19 cellular contexts compared by ENCODE assay signal in genomic region chr22:34850010-34850409, GRCh38.
DNase-seq lines count a peak whose midpoint lies in the region; ATAC-seq and TF ChIP-seq lines count a peak whose summit lies in the region.
"Had no signal": no experiment of that assay in that cellular context is flagged by ENCODE, and none has a peak within 500 bp of the region (broad histone marks: within the 10 kb centered on the region; RNA-seq: fewer than 3 reads in every experiment).

No MANE protein-coding gene starts in this region.

- peak overlapping the region; percentile 73 for H3K27ac ChIP-seq in mesodermal cell (ENCODE audit: low read depth, low read length, severe bottlenecking)
- H3K27ac ChIP-seq in testis = no peak overlapping the region
- no peak overlapping the region for H3K27ac ChIP-seq in CD8-positive, alpha-beta memory T cell (ENCODE audit: low read depth, low read length)
- H3K27ac ChIP-seq: Peyer's patch had no signal

- H3K9me3 Mint-ChIP-seq in CD8-positive, alpha-beta memory T cell = peaks cover 0 to 4% (median 1%) of the 10 kb centered on the region in 5 donors

- intact Hi-C loops in testis (cut with DNase I; ENCODE audit: low total_unique reads) = no loop called here

- no peak for TF ChIP-seq POLR2A in testis (IDR thresholded peaks at IDR 0.05)

- no peaks in the 10 kb centered on the region for H3K27me3 ChIP-seq in testis
- no peaks in the 10 kb centered on the region for H3K27me3 ChIP-seq in CD8-positive, alpha-beta memory T cell (ENCODE audit: insufficient read depth, low read length, poor library complexity, severe bottlenecking)
- H3K27me3 ChIP-seq: Peyer's patch had no signal

- DNase-seq in EL (peak; percentile 20), astrocyte of the hippocampus (ENCODE audit: low read depth, low spot score) (peak; percentile 75), testis (peak; percentile 16)
- no peak for DNase-seq in CD8-positive, alpha-beta memory T cell
- DNase-seq: AML-193; Calu3; CD4-positive, CD25-positive, alpha-beta regulatory T cell; DMS53; MM.1S; NCI-H1092 treated with DMSO at 0.1 percent for 48 hours; NCI-H2081 treated with DMSO at 0.1 percent for 48 hours; NCI-H510A treated with DMSO at 0.1 percent for 48 hours; Peyer's patch; SHP77 had no signal

- WGBS in mesodermal cell (ENCODE audit: insufficient coverage in 2 of 2), 2 experiments = 52 to 92% methylated on average over 2 to 4 of the region's 4 CpGs
- WGBS in testis, 2 donors = 60 to 65% methylated on average over 4 of the region's 4 CpGs

- ATAC-seq in GM21825 (IDR thresholded peaks at IDR 0.05; ENCODE audit: unreplicated experiment) (no peak), HG03039 (IDR thresholded peaks at IDR 0.05; ENCODE audit: unreplicated experiment) (no peak)
- ATAC-seq: GM23338, HCT116 had no signal

- H3K4me1 ChIP-seq in mesodermal cell (ENCODE audit: control insufficient read depth, insufficient read depth, low read length, poor library complexity, severe bottlenecking) (peaks cover 29% of the 10 kb centered on the region), testis (no peaks in the 10 kb centered on the region)
- H3K4me1 ChIP-seq in CD8-positive, alpha-beta memory T cell (ENCODE audit: insufficient read depth, low read length) = no peaks in the 10 kb centered on the region
- H3K4me1 ChIP-seq: Peyer's patch had no signal

- POLR2A ChIA-PET in CD8-positive, alpha-beta memory T cell (lab: Charles Lee) = no interaction called here

- H3K9me3 ChIP-seq in mesodermal cell (ENCODE audit: control insufficient read depth, low read length) (no peaks in the 10 kb centered on the region), testis (no peaks in the 10 kb centered on the region)
- H3K9me3 ChIP-seq in CD8-positive, alpha-beta memory T cell (ENCODE audit: low read length) = no peaks in the 10 kb centered on the region
- H3K9me3 ChIP-seq: Peyer's patch had no signal

- no peak for TF ChIP-seq CTCF in testis (IDR thresholded peaks at IDR 0.05)

- H3K36me3 Mint-ChIP-seq in CD8-positive, alpha-beta memory T cell = no peaks in the 10 kb centered on the region
- H3K36me3 Mint-ChIP-seq: CD4-positive, CD25-positive, alpha-beta regulatory T cell had no signal

- H3K36me3 ChIP-seq in mesodermal cell (ENCODE audit: control insufficient read depth, insufficient read depth, low read length) = no peaks in the 10 kb centered on the region
- H3K36me3 ChIP-seq in testis (ENCODE audit: low read depth, missing control alignments) = no peaks in the 10 kb centered on the region
- H3K36me3 ChIP-seq in CD8-positive, alpha-beta memory T cell (ENCODE audit: insufficient read depth, low read length) = no peaks in the 10 kb centered on the region
- H3K36me3 ChIP-seq: Peyer's patch had no signal

- CTCF ChIA-PET in CD8-positive, alpha-beta memory T cell (lab: Charles Lee) = no interaction called here

- H3K27ac Mint-ChIP-seq in CD8-positive, alpha-beta memory T cell = no peak overlapping the region
- H3K27ac Mint-ChIP-seq: CD4-positive, CD25-positive, alpha-beta regulatory T cell had no signal

- H3K4me3 ChIP-seq in mesodermal cell (ENCODE audit: extremely low read depth, insufficient read depth, low read length, poor library complexity, severe bottlenecking) (no peak overlapping the region), testis (no peak overlapping the region)
- no peak overlapping the region for H3K4me3 ChIP-seq in CD8-positive, alpha-beta memory T cell (ENCODE audit: low read length)
- H3K4me3 ChIP-seq: GM23338, Peyer's patch had no signal

- no peaks in the 10 kb centered on the region for H3K4me1 Mint-ChIP-seq in CD8-positive, alpha-beta memory T cell
- H3K4me1 Mint-ChIP-seq: CD4-positive, CD25-positive, alpha-beta regulatory T cell had no signal

- no peak overlapping the region for H3K4me3 Mint-ChIP-seq in CD8-positive, alpha-beta memory T cell
- H3K4me3 Mint-ChIP-seq: CD4-positive, CD25-positive, alpha-beta regulatory T cell; GM23338 had no signal

- peaks cover 3 to 4% of the 10 kb centered on the region in 2 donors for H3K27me3 Mint-ChIP-seq in CD8-positive, alpha-beta memory T cell

Comparison
In these comparisons a context has a peak if more than half of its experiments do, and no peak if none do; other contexts are left out.
1. DNase-seq: peak in EL (single experiment), astrocyte of the hippocampus (single experiment) and testis (single experiment); none in CD8-positive, alpha-beta memory T cell (0 of 5).